In the genomic region with DNA sequence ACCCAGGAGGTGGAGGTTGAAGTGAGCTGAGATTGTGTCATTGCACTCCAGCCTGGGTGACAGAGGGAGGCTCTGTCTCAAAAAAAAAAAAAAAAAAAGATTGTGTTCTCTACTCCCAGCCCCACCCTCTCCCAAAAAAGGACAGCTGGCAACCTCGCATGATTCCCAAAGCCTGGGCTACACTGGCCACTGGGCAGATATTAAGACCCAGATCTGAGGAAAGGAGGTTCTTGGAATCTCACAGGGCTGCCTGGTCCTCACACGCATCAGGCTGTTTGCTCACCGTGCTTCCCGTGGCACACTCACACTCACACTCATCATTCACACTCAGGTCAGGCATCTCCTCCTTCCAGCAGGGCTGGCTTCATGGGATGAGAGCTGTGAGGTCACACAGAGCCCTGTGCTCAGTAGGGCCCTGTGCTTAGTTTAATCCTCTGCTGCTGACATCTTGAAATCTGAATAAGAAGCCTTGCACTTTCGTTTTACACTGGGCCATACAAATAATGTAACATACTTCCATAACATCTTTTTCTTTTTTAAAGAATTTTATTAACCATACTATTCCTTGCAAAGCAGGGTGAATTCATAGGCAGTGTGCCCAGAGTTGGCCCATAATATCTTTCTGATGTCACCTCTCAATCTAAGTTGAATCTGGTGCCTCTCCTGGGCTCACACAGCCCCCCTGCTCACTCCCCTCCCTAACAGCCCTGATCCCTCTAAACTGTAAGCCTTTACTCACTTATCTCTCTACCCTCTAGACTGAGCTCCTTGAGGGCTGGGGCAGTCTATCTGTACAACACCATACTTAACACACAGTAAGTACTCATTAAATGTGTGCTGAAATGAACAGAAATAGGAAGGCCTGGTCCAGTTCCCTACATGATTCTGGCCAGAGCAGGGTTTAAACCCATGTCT, we compare ENCODE assay signal across 24 cellular contexts. TPM values are rescaled to one million over a fixed set of nuclear protein-coding genes. Genes with fewer than 3 reads are reported as not detected.
DNase-seq lines count a peak whose midpoint lies in the region; ATAC-seq and TF ChIP-seq lines count a peak whose summit lies in the region.
"Had no signal": no experiment of that assay in that cellular context is flagged by ENCODE, and none has a peak within 500 bp of the region (broad histone marks: within the 10 kb centered on the region; RNA-seq: fewer than 3 reads in every experiment).

No MANE protein-coding gene starts in this region.

- TF ChIP-seq CTCF in WERI-Rb-1 (IDR thresholded peaks at IDR 0.05; ENCODE audit: low read depth, low read length) (no peak), suprapubic skin (IDR thresholded peaks at IDR 0.05) (no peak)

- no peaks in the 10 kb centered on the region for H3K36me3 ChIP-seq in WERI-Rb-1
- no peaks in the 10 kb centered on the region for H3K36me3 ChIP-seq in suprapubic skin
- H3K36me3 ChIP-seq: adrenal gland, pancreas had no signal

- H3K27ac ChIP-seq in WERI-Rb-1 (peak overlapping the region; percentile 77), right cardiac atrium (ENCODE audit: low read length) (peak overlapping the region; percentile 70), suprapubic skin (peak overlapping the region; percentile 22)
- H3K27ac ChIP-seq: 22Rv1, adrenal gland, pancreas had no signal

- H3K4me3 ChIP-seq in WERI-Rb-1 (ENCODE audit: low read depth, low read length) = peak overlapping the region; percentile 15; the same call in 1 of the 2 replicates
- H3K4me3 ChIP-seq in right cardiac atrium (ENCODE audit: low read length) = no peak overlapping the region
- no peak overlapping the region for H3K4me3 ChIP-seq in suprapubic skin
- H3K4me3 ChIP-seq: adrenal gland, mucosa of descending colon, pancreas, skin epidermis had no signal

- DNase-seq in DMS 273 (lab: John Stamatoyannopoulos, UW; ENCODE audit: unreplicated experiment) = peak; percentile 10
- DNase-seq in DMS 273 treated with DMSO at 0.1 percent for 48 hours (lab: John Stamatoyannopoulos, UW) = no peak
- peak; percentile 77 for DNase-seq in WERI-Rb-1
- peak in 2 of 3 donors; percentile 35 to 70 for DNase-seq in right cardiac atrium
- no peak for DNase-seq in suprapubic skin (ENCODE audit: low spot score in 2 of 2)
- no peak for DNase-seq in GM19240 (ENCODE audit: insufficient read length, low spot score)
- no peak for DNase-seq in Kasumi-1 (lab: John Stamatoyannopoulos, UW)
- no peak for DNase-seq in HK-2 (ENCODE audit: unreplicated experiment)
- DNase-seq: activated CD8-positive, alpha-beta memory T cell treated with anti-CD3 and anti-CD28 coated beads for 24 hours; adrenal gland; C1 segment of cervical spinal cord; central memory CD4-positive, alpha-beta T cell; DMS53; endodermal cell; left cardiac atrium; mucosa of descending colon; NCI-H146; NCI-H345; pancreas; stimulated activated CD4-positive, alpha-beta T cell treated with anti-CD3 and anti-CD28 coated beads, Interleukin-4, amount 100 ng/mL, for 4 hours; stimulated activated CD8-positive, alpha-beta memory T cell treated with anti-CD3 and anti-CD28 coated beads, Interleukin-4, amount 100 ng/mL, for 48 hours had no signal

- H3K9me3 ChIP-seq in WERI-Rb-1 (ENCODE audit: severe bottlenecking) (peaks cover 3% of the 10 kb centered on the region), right cardiac atrium (ENCODE audit: control insufficient read depth, low read length) (no peaks in the 10 kb centered on the region), suprapubic skin (no peaks in the 10 kb centered on the region)
- H3K9me3 ChIP-seq: adrenal gland, pancreas had no signal

- H3K4me1 ChIP-seq in right cardiac atrium (ENCODE audit: control insufficient read depth, insufficient read depth, low read length) (no peaks in the 10 kb centered on the region), suprapubic skin (peaks cover 17% of the 10 kb centered on the region)
- H3K4me1 ChIP-seq: adrenal gland, pancreas had no signal

- intact Hi-C loops in right cardiac atrium (cut with DNase I) = no loop called here

- no peaks in the 10 kb centered on the region for H3K27me3 ChIP-seq in WERI-Rb-1 (ENCODE audit: insufficient read depth, low read depth, severe bottlenecking)
- no peaks in the 10 kb centered on the region for H3K27me3 ChIP-seq in right cardiac atrium (ENCODE audit: control insufficient read depth, insufficient read depth)
- H3K27me3 ChIP-seq in suprapubic skin = no peaks in the 10 kb centered on the region
- H3K27me3 ChIP-seq: adrenal gland, pancreas had no signal

- no peak for TF ChIP-seq POLR2A in suprapubic skin (IDR thresholded peaks at IDR 0.05)

- peak; percentile 61 to 62 for ATAC-seq in right cardiac atrium
- ATAC-seq: HCT116, mucosa of descending colon, pancreas had no signal

- 52% methylated on average over 5 of the region's 5 CpGs for WGBS in right cardiac atrium
- WGBS in suprapubic skin = 63% methylated on average over 5 of the region's 5 CpGs

- no peak for TF ChIP-seq EP300 in suprapubic skin (IDR thresholded peaks at IDR 0.05)

RNA-seq across cellular contexts. Expression of a gene that starts 50.2 kb away (rescaled TPM):
- total RNA-seq in right cardiac atrium = 10 to 100 TPM in 2 of 4 donors, 1 to 10 TPM in 2; 7.4 to 12.7 (median 9.1) TPM
- polyA plus RNA-seq in right cardiac atrium = 5.3 TPM
- total RNA-seq in suprapubic skin = 10 to 100 TPM; 33.0 to 35.2 (median 33.3) TPM

Comparison
In these comparisons a context has a peak if more than half of its experiments do, and no peak if none do; other contexts are left out.
1. DNase-seq: peak in DMS 273 (single experiment), WERI-Rb-1 (single experiment) and right cardiac atrium (2 of 3); none in DMS 273 treated with DMSO at 0.1 percent for 48 hours (single experiment), suprapubic skin (0 of 2), GM19240 (single experiment), Kasumi-1 (0 of 2) and HK-2 (single experiment).
2. H3K27ac ChIP-seq: peak in every context shown above with its lines; median percentile 77 in WERI-Rb-1; 70 in right cardiac atrium; 22 in suprapubic skin.